Comparison of ENCODE assay signal across 19 cellular contexts in the genomic region with DNA sequence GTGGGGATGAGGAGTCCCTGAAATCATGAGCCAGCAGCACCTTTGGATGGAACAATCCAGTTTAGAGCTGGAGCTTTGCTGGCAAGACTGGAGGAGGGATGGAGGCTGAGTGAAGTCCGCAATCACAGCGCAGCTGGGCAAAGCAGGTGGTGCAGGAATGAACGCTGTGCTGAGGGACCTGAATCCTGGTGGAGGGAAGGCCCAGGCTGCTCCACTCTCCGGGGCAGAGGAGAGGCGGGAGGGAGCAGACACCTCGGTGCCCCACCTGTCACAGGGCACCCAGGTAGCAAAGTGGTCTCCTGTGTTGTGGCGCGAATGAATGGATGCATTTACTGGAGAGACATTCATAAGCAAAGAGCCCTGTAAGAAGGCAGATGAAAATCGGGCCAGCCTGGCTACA.
A peak's percentile ranks its signal among the peaks of the same experiment; 100 is the strongest.
DNase-seq lines count a peak whose midpoint lies in the region; ATAC-seq, FAIRE-seq and TF ChIP-seq lines count a peak whose summit lies in the region.
"Had no signal": no experiment of that assay in that cellular context is flagged by ENCODE, and none has a peak within 500 bp of the region (broad histone marks: within the 10 kb centered on the region; RNA-seq: fewer than 3 reads in every experiment).

No MANE protein-coding gene starts in this region.

- no peak overlapping the region for H3K23ac ChIP-seq in neuronal stem cell (ENCODE audit: low read depth, low read length, poor library complexity)

- FAIRE-seq in kidney (lab: Jason Lieb, UNC): no peak
- FAIRE-seq: GM12878, GM19239, HepG2 had no signal

- no peak overlapping the region for H3K14ac ChIP-seq in neuronal stem cell (ENCODE audit: low read length)

- H3K9me3 ChIP-seq in kidney (ENCODE audit: control insufficient read depth in 1 of 2, low read length in 2 of 2) (no peaks in the 10 kb centered on the region), neuronal stem cell (replicated peaks in 1 of 2; ENCODE audit: control insufficient read depth in 2 of 2, insufficient read depth in 1 of 2, low read depth in 1 of 2, low read length in 2 of 2) (no peaks in the 10 kb centered on the region), aorta (ENCODE audit: control insufficient read depth, low read length) (no peaks in the 10 kb centered on the region), lower lobe of right lung (no peaks in the 10 kb centered on the region)

- no peaks in the 10 kb centered on the region for H3K36me3 Mint-ChIP-seq in natural killer cell treated with Interleukin-12 subunit alpha and Interleukin-12 subunit beta and Interleukin-15 and Interleukin-18, amount 100 ng/mL, for 72 hours
- H3K36me3 Mint-ChIP-seq in natural killer cell (no peaks in the 10 kb centered on the region), HFFc6 (ENCODE audit: low read depth) (no peaks in the 10 kb centered on the region)
- H3K36me3 Mint-ChIP-seq: CD8-positive, alpha-beta T cell had no signal

- H4K8ac ChIP-seq in neuronal stem cell (ENCODE audit: low read depth, low read length): no peak overlapping the region

- no peak overlapping the region for H3K18ac ChIP-seq in neuronal stem cell (ENCODE audit: low read length)

- no peak overlapping the region for H3K27ac Mint-ChIP-seq in natural killer cell treated with Interleukin-12 subunit alpha and Interleukin-12 subunit beta and Interleukin-15 and Interleukin-18, amount 100 ng/mL, for 72 hours
- no peak overlapping the region for H3K27ac Mint-ChIP-seq in natural killer cell
- H3K27ac Mint-ChIP-seq in HFFc6: no peak overlapping the region
- H3K27ac Mint-ChIP-seq: B cell; CD8-positive, alpha-beta T cell had no signal

- H3K4me1 Mint-ChIP-seq in natural killer cell treated with Interleukin-12 subunit alpha and Interleukin-12 subunit beta and Interleukin-15 and Interleukin-18, amount 100 ng/mL, for 72 hours (ENCODE audit: low read depth in 2 of 2): no peaks in the 10 kb centered on the region
- H3K4me1 Mint-ChIP-seq in natural killer cell: no peaks in the 10 kb centered on the region
- H3K4me1 Mint-ChIP-seq in HFFc6 (ENCODE audit: low read depth): peaks cover 31% of the 10 kb centered on the region
- H3K4me1 Mint-ChIP-seq: B cell had no signal

- H2AK5ac ChIP-seq in neuronal stem cell (ENCODE audit: low read depth, low read length): peak overlapping the region; percentile 33

- ATAC-seq in natural killer cell treated with Interleukin-12 subunit alpha and Interleukin-12 subunit beta and Interleukin-15 and Interleukin-18, amount 100 ng/mL, for 72 hours: no peak
- ATAC-seq in natural killer cell (no peak), aorta (ENCODE audit: low FRiP score) (no peak), lower lobe of right lung (no peak)
- ATAC-seq: CD8-positive, alpha-beta T cell; GM12878; HepG2 had no signal

- H3K9ac ChIP-seq in kidney (ENCODE audit: low read length in 2 of 2) (no peak overlapping the region), neuronal stem cell (ENCODE audit: low read depth, low read length, poor library complexity) (no peak overlapping the region)
- H3K9ac ChIP-seq: BLaER1 treated with 17β-estradiol and CSF1 and Interleukin-3, amounts not matched to agents 10 nM and 100 nM had no signal

- no peak overlapping the region for H3K27ac ChIP-seq in kidney (ENCODE audit: low read depth in 2 of 2, low read length in 2 of 2)
- H3K27ac ChIP-seq in neuronal stem cell (replicated peaks; ENCODE audit: low read length): no peak overlapping the region
- no peak overlapping the region for H3K27ac ChIP-seq in aorta (ENCODE audit: low read depth in 1 of 2, low read length in 2 of 2)
- H3K27ac ChIP-seq in lower lobe of right lung: no peak overlapping the region
- H3K27ac ChIP-seq: BLaER1 treated with 17β-estradiol and CSF1 and Interleukin-3, amounts not matched to agents 10 nM and 100 nM had no signal

- no peak overlapping the region for H2AFZ ChIP-seq in neuronal stem cell (ENCODE audit: low read length)

- peaks cover 0 to 3% (median under 1%) of the 10 kb centered on the region in 3 experiments for H3K27me3 ChIP-seq in neuronal stem cell (ENCODE audit: control insufficient read depth in 3 of 3, insufficient read depth in 3 of 3, low read depth in 1 of 3, low read length in 3 of 3)
- no peaks in the 10 kb centered on the region for H3K27me3 ChIP-seq in aorta (ENCODE audit: control insufficient read depth in 1 of 2, insufficient read depth in 2 of 2, low read length in 1 of 2)
- H3K27me3 ChIP-seq in lower lobe of right lung (ENCODE audit: low read depth): no peaks in the 10 kb centered on the region
- H3K27me3 ChIP-seq: BLaER1 treated with 17β-estradiol and CSF1 and Interleukin-3, amounts not matched to agents 10 nM and 100 nM had no signal

- H3K4me1 ChIP-seq in kidney (ENCODE audit: control insufficient read depth in 1 of 2, insufficient read depth in 1 of 2, low read depth in 1 of 2, low read length in 2 of 2): no peaks in the 10 kb centered on the region
- peaks cover 4 to 13% of the 10 kb centered on the region in 2 donors for H3K4me1 ChIP-seq in neuronal stem cell (ENCODE audit: control insufficient read depth in 2 of 2, insufficient read depth in 1 of 2, low read depth in 1 of 2, low read length in 2 of 2)
- H3K4me1 ChIP-seq in aorta (ENCODE audit: control insufficient read depth in 1 of 2, insufficient read depth in 2 of 2, low read length in 2 of 2): no peaks in the 10 kb centered on the region
- H3K4me1 ChIP-seq in lower lobe of right lung: peaks cover 10% of the 10 kb centered on the region

- intact Hi-C loops in natural killer cell (cut with micrococcal nuclease) (no loop called here), kidney (cut with DNase I) (no loop called here), aorta (cut with DNase I) (no loop called here), lower lobe of right lung (cut with DNase I) (no loop called here)

- H3K27me3 Mint-ChIP-seq in natural killer cell treated with Interleukin-12 subunit alpha and Interleukin-12 subunit beta and Interleukin-15 and Interleukin-18, amount 100 ng/mL, for 72 hours: peaks cover 5 to 14% of the 10 kb centered on the region in 2 donors
- H3K27me3 Mint-ChIP-seq in natural killer cell (ENCODE audit: low read depth in 2 of 2) (peaks cover 0 to 7% of the 10 kb centered on the region in 2 donors), HFFc6 (ENCODE audit: insufficient read depth) (peaks cover 51% of the 10 kb centered on the region)

- no peak overlapping the region for H2BK5ac ChIP-seq in neuronal stem cell (ENCODE audit: low read length)

- WGBS in neuronal stem cell (ENCODE audit: extremely low coverage in 2 of 2, insufficient read length in 2 of 2, insufficient replicate concordance in 1 of 2), 2 donors: no CpG with 5 or more reads among the region's 9 CpGs
- 90 to 94% methylated on average over 9 of the region's 9 CpGs for WGBS in aorta, 2 donors

- no peak overlapping the region for H2BK12ac ChIP-seq in neuronal stem cell (ENCODE audit: low read length)

- H2BK15ac ChIP-seq in neuronal stem cell (ENCODE audit: low read length): no peak overlapping the region

- DNase-seq in natural killer cell treated with Interleukin-12 subunit alpha and Interleukin-12 subunit beta and Interleukin-15 and Interleukin-18, amount 100 ng/mL, for 72 hours (ENCODE audit: low spot score): peak; percentile 29
- no peak for DNase-seq in natural killer cell
- peak; percentile 29 for DNase-seq in kidney
- DNase-seq in neuronal stem cell (ENCODE audit: low spot score): no peak
- DNase-seq in aorta: peak; percentile 30 to 37
- DNase-seq in lower lobe of right lung: no peak
- DNase-seq in HFFc6: no peak
- no peak for DNase-seq in SHP77 (lab: John Stamatoyannopoulos, UW)
- DNase-seq: 8988T; Calu3; CD8-positive, alpha-beta T cell; DND-41; EL; HCEC 1CT had no signal

- H3K4ac ChIP-seq in neuronal stem cell (ENCODE audit: low read length): no peak overlapping the region

- no peak overlapping the region for H3K4me3 Mint-ChIP-seq in natural killer cell treated with Interleukin-12 subunit alpha and Interleukin-12 subunit beta and Interleukin-15 and Interleukin-18, amount 100 ng/mL, for 72 hours
- H3K4me3 Mint-ChIP-seq in natural killer cell (no peak overlapping the region), HFFc6 (no peak overlapping the region)
- H3K4me3 Mint-ChIP-seq: B cell; CD8-positive, alpha-beta T cell had no signal

- no peak overlapping the region for H2BK120ac ChIP-seq in neuronal stem cell (ENCODE audit: low read depth, low read length)

- H3K4me3 ChIP-seq in kidney (ENCODE audit: low read length in 2 of 2) (no peak overlapping the region), neuronal stem cell (ENCODE audit: low read length in 2 of 2) (peak overlapping the region in 1 of 2 donors; percentile 1), aorta (ENCODE audit: low read length in 2 of 2) (no peak overlapping the region), lower lobe of right lung (no peak overlapping the region)
- H3K4me3 ChIP-seq: BLaER1 treated with 17β-estradiol and CSF1 and Interleukin-3, amounts not matched to agents 10 nM and 100 nM; GM12878 had no signal

- TF ChIP-seq CTCF in natural killer cell (IDR thresholded peaks at IDR 0.05): no peak
- no peak for TF ChIP-seq CTCF in kidney (IDR thresholded peaks at IDR 0.05; ENCODE audit: borderline replicate concordance, extremely low read depth, insufficient read depth)
- no peak for TF ChIP-seq CTCF in lower lobe of right lung (IDR thresholded peaks at IDR 0.05)
- TF ChIP-seq CTCF in HFFc6 (IDR thresholded peaks at IDR 0.05): no peak

- no peaks in the 10 kb centered on the region for H3K36me3 ChIP-seq in kidney (ENCODE audit: control insufficient read depth in 1 of 2, insufficient read depth in 2 of 2, low read length in 2 of 2)
- H3K36me3 ChIP-seq in neuronal stem cell (replicated peaks in 1 of 2; ENCODE audit: control insufficient read depth in 2 of 2, insufficient read depth in 2 of 2, low read length in 2 of 2): no peaks in the 10 kb centered on the region
- H3K36me3 ChIP-seq in aorta (ENCODE audit: control insufficient read depth in 1 of 2, insufficient read depth in 2 of 2, low read length in 1 of 2): no peaks in the 10 kb centered on the region
- H3K36me3 ChIP-seq in lower lobe of right lung: no peaks in the 10 kb centered on the region
- H3K36me3 ChIP-seq: BLaER1 treated with 17β-estradiol and CSF1 and Interleukin-3, amounts not matched to agents 10 nM and 100 nM had no signal

- no peak overlapping the region for H3K4me2 ChIP-seq in neuronal stem cell (ENCODE audit: insufficient read depth, low read length, poor library complexity, severe bottlenecking)
- H3K4me2 ChIP-seq: BLaER1 treated with 17β-estradiol and CSF1 and Interleukin-3, amounts not matched to agents 10 nM and 100 nM had no signal

- no peaks in the 10 kb centered on the region for H3K79me1 ChIP-seq in neuronal stem cell (ENCODE audit: low read depth, low read length)

- no peaks in the 10 kb centered on the region for H3K9me3 Mint-ChIP-seq in natural killer cell treated with Interleukin-12 subunit alpha and Interleukin-12 subunit beta and Interleukin-15 and Interleukin-18, amount 100 ng/mL, for 72 hours
- H3K9me3 Mint-ChIP-seq in natural killer cell: peaks cover 0 to 2% of the 10 kb centered on the region in 2 donors
- no peaks in the 10 kb centered on the region; the same call in 1 of the 2 replicates for H3K9me3 Mint-ChIP-seq in HFFc6

- H4K91ac ChIP-seq in neuronal stem cell (ENCODE audit: low read depth, low read length, poor library complexity): no peak overlapping the region

Comparison
In these comparisons a context has a peak if more than half of its experiments do, and no peak if none do; other contexts are left out.
1. DNase-seq: peak in natural killer cell treated with Interleukin-12 subunit alpha and Interleukin-12 subunit beta and Interleukin-15 and Interleukin-18, amount 100 ng/mL, for 72 hours (single experiment), kidney (single experiment) and aorta (2 of 2); none in natural killer cell (single experiment), neuronal stem cell (single experiment), lower lobe of right lung (single experiment), HFFc6 (single experiment) and SHP77 (0 of 2).